Comparison of ENCODE assay signal across 1 cellular context in the genomic region with DNA sequence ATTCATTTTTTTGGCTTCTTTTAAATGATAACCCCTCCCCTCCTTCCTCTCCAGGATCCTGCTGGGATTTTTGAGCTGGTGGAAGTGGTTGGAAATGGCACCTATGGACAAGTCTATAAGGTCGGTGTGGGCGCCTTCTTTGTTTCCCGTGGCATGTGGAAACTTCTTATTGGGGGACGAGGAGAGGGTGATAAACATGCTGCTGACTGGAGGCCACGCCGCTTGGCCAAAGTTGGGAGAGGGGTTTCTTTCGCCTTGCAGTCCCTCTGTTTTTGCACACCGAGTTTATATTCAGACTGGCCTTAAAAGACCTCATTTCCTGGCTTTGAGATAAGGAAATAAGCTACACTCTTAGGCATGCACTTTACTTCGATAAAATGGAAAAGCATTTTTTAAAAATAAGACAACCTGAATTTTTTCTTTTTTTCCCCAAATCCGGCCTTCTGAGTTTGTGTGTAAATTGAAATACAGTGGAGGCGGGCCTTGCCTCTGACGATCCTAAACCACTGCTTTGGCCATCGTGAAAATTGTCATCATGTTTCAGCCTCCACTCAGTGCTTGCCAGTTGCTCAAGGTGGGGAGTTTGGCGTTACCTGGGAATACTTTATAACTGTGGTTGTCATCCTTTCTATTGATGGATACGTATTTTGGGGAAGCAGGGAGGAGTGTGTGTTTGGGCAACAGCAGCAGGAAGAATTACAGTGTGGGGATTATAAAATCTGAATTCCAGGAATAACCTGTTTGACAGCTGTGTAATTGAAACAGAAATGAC.
TF ChIP-seq lines count a peak whose summit lies in the region.

No MANE protein-coding gene starts in this region.

TF ChIP-seq in GM23338, 12 proteins besides CTCF, POLR2A, EP300 and RAD21 (continued from another document):
- TF ChIP-seq, protein P1, sequence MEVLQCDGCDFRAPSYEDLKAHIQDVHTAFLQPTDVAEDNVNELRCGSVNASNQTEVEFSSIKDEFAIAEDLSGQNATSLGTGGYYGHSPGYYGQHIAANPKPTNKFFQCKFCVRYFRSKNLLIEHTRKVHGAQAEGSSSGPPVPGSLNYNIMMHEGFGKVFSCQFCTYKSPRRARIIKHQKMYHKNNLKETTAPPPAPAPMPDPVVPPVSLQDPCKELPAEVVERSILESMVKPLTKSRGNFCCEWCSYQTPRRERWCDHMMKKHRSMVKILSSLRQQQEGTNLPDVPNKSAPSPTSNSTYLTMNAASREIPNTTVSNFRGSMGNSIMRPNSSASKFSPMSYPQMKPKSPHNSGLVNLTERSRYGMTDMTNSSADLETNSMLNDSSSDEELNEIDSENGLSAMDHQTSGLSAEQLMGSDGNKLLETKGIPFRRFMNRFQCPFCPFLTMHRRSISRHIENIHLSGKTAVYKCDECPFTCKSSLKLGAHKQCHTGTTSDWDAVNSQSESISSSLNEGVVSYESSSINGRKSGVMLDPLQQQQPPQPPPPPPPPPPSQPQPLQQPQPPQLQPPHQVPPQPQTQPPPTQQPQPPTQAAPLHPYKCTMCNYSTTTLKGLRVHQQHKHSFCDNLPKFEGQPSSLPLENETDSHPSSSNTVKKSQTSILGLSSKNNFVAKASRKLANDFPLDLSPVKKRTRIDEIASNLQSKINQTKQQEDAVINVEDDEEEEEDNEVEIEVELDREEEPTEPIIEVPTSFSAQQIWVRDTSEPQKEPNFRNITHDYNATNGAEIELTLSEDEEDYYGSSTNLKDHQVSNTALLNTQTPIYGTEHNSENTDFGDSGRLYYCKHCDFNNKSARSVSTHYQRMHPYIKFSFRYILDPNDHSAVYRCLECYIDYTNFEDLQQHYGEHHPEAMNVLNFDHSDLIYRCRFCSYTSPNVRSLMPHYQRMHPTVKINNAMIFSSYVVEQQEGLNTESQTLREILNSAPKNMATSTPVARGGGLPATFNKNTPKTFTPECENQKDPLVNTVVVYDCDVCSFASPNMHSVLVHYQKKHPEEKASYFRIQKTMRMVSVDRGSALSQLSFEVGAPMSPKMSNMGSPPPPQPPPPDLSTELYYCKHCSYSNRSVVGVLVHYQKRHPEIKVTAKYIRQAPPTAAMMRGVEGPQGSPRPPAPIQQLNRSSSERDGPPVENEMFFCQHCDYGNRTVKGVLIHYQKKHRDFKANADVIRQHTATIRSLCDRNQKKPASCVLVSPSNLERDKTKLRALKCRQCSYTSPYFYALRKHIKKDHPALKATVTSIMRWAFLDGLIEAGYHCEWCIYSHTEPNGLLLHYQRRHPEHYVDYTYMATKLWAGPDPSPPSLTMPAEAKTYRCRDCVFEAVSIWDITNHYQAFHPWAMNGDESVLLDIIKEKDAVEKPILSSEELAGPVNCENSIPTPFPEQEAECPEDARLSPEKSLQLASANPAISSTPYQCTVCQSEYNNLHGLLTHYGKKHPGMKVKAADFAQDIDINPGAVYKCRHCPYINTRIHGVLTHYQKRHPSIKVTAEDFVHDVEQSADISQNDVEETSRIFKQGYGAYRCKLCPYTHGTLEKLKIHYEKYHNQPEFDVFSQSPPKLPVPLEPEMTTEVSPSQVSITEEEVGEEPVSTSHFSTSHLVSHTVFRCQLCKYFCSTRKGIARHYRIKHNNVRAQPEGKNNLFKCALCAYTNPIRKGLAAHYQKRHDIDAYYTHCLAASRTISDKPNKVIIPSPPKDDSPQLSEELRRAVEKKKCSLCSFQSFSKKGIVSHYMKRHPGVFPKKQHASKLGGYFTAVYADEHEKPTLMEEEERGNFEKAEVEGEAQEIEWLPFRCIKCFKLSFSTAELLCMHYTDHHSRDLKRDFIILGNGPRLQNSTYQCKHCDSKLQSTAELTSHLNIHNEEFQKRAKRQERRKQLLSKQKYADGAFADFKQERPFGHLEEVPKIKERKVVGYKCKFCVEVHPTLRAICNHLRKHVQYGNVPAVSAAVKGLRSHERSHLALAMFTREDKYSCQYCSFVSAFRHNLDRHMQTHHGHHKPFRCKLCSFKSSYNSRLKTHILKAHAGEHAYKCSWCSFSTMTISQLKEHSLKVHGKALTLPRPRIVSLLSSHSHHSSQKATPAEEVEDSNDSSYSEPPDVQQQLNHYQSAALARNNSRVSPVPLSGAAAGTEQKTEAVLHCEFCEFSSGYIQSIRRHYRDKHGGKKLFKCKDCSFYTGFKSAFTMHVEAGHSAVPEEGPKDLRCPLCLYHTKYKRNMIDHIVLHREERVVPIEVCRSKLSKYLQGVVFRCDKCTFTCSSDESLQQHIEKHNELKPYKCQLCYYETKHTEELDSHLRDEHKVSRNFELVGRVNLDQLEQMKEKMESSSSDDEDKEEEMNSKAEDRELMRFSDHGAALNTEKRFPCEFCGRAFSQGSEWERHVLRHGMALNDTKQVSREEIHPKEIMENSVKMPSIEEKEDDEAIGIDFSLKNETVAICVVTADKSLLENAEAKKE (CRISPR knock-in tag; IDR thresholded peaks at IDR 0.05): no peak
